24 cellular contexts compared by ENCODE assay signal in the genomic region with DNA sequence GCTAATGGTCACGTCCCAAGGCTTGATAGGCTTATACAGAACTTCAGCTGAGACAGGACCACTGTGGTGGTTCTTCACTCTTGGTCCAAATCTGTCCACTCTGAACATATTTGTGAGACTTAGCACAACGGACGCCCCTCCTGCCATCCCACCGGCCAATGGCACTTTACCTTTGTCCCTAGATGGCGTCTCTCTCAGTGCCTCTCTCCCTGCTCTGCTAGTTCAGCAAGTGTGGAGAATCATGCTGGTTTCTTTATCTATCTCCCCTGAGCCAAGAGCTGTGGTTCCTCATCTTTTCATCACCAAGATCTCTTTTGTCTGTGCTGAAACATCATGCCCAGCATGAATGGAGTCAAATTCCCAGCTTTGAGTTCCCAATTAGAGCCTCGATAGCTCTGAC.
"Had no signal": no experiment of that assay in that cellular context is flagged by ENCODE, and none has a peak within 500 bp of the region (broad histone marks: within the 10 kb centered on the region; RNA-seq: fewer than 3 reads in every experiment).

No MANE protein-coding gene starts in this region.

- H3K27ac ChIP-seq: body of pancreas, cardiac muscle cell, heart right ventricle, sigmoid colon, stomach, suprapubic skin, tibial nerve had no signal

- H3K4me1 Mint-ChIP-seq: immature natural killer cell, neural crest cell had no signal

- H3K9me3 Mint-ChIP-seq: activated naive CD8-positive, alpha-beta T cell treated with anti-CD3 and anti-CD28 coated beads, Interleukin-2, amount 50 U/mL, for 24 hours; dendritic cell treated with granulocyte-macrophage colony-stimulating factor and Interleukin-4, amounts not matched to agents 40 ng/mL and 50 ng/mL, for 4 days; naive thymus-derived CD4-positive, alpha-beta T cell; neural crest cell had no signal

- H3K36me3 Mint-ChIP-seq: immature natural killer cell; naive thymus-derived CD4-positive, alpha-beta T cell had no signal

- H3K9me3 ChIP-seq: body of pancreas, heart right ventricle, sigmoid colon, stomach, suprapubic skin, tibial nerve had no signal

- DNase-seq: activated CD8-positive, alpha-beta memory T cell treated with anti-CD3 and anti-CD28 coated beads, Interleukin-2, amount 50 U/mL, for 4 hours; activated gamma-delta T cell; activated naive CD4-positive, alpha-beta T cell treated with anti-CD3 and anti-CD28 coated beads, Interleukin-2, amount 50 U/mL, for 16 hours; activated naive CD8-positive, alpha-beta T cell treated with anti-CD3 and anti-CD28 coated beads, Interleukin-2, amount 50 U/mL, for 24 hours; body of pancreas; effector CD4-positive, alpha-beta T cell; erythroblast; foreskin fibroblast; heart right ventricle; immature natural killer cell; retina; sigmoid colon; stimulated activated CD4-positive, alpha-beta T cell treated with anti-CD3 and anti-CD28 coated beads, Interleukin-4, amount 100 ng/mL, for 1 hour; stomach had no signal

- H3K27me3 ChIP-seq: body of pancreas, cardiac muscle cell, sigmoid colon, stomach, suprapubic skin, tibial nerve had no signal

- ATAC-seq: body of pancreas, heart right ventricle, left lobe of liver had no signal

- H3K4me1 ChIP-seq: body of pancreas, heart right ventricle, sigmoid colon, stomach, suprapubic skin, tibial nerve had no signal

- H3K36me3 ChIP-seq: cardiac muscle cell, heart right ventricle, sigmoid colon, stomach, suprapubic skin, tibial nerve had no signal

- H3K27me3 Mint-ChIP-seq: activated naive CD8-positive, alpha-beta T cell treated with anti-CD3 and anti-CD28 coated beads, Interleukin-2, amount 50 U/mL, for 24 hours had no signal

- H3K4me3 ChIP-seq: body of pancreas, cardiac muscle cell, heart right ventricle, lung, sigmoid colon, smooth muscle cell, stomach, suprapubic skin, tibial nerve had no signal

- H3K4me3 Mint-ChIP-seq: activated naive CD8-positive, alpha-beta T cell treated with anti-CD3 and anti-CD28 coated beads, Interleukin-2, amount 50 U/mL, for 24 hours; dendritic cell treated with granulocyte-macrophage colony-stimulating factor and Interleukin-4, amounts not matched to agents 40 ng/mL and 50 ng/mL, for 4 days; immature natural killer cell; neural crest cell had no signal

- H3K27ac Mint-ChIP-seq: activated naive CD8-positive, alpha-beta T cell treated with anti-CD3 and anti-CD28 coated beads, Interleukin-2, amount 50 U/mL, for 24 hours; dendritic cell treated with granulocyte-macrophage colony-stimulating factor and Interleukin-4, amounts not matched to agents 40 ng/mL and 50 ng/mL, for 4 days; immature natural killer cell; progenitor cell of endocrine pancreas had no signal
